In the genomic region with DNA sequence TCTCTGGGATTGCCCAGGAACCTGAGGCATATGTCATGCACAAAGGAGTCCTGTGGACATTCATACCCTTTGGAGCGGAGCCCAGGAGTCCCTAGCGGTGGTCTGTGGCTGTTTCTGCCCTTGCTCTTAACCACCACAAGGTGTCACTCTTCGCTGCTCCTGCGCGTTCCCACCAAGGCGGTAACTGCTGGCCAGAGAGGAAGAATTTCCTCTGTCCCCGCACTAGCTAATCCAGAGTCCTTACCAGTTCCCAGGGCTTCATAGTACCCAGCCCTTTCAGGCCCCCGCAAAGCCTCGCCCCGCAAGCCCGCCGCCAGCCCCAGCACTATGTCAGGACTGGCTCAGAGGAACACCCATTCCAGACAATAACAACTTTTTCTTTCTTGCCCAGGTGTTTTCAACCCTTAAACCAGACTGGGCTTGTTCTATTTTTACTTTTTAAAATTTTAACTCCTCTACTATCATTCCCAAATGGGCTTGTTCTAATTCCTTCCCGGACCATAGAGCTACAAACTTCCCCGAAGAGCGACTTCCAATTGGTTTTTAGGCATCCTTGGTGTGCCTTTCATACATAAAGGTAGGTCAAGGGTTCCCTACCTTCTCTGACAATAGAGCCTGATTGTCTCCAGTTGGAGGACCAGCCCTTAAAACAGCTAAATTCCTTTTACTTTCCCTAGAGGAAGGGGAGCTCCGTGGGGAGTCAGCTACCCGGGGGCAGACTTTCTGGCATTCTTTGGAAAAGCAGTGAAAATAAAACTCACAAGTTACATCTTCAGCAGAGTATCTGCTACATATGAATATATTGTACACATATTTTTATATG, we compare ENCODE assay signal across 1 cellular context.
A peak's percentile ranks its signal among the peaks of the same experiment; 100 is the strongest.
TF ChIP-seq lines count a peak whose summit lies in the region.

No MANE protein-coding gene starts in this region.

TF ChIP-seq in GM12878, 131 proteins besides CTCF, POLR2A, EP300 and RAD21 (continued from another document):
- TF ChIP-seq, protein P1, sequence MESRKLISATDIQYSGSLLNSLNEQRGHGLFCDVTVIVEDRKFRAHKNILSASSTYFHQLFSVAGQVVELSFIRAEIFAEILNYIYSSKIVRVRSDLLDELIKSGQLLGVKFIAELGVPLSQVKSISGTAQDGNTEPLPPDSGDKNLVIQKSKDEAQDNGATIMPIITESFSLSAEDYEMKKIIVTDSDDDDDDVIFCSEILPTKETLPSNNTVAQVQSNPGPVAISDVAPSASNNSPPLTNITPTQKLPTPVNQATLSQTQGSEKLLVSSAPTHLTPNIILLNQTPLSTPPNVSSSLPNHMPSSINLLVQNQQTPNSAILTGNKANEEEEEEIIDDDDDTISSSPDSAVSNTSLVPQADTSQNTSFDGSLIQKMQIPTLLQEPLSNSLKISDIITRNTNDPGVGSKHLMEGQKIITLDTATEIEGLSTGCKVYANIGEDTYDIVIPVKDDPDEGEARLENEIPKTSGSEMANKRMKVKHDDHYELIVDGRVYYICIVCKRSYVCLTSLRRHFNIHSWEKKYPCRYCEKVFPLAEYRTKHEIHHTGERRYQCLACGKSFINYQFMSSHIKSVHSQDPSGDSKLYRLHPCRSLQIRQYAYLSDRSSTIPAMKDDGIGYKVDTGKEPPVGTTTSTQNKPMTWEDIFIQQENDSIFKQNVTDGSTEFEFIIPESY (IDR thresholded peaks at IDR 0.05), result no peak
- TF ChIP-seq KDM1A (IDR thresholded peaks at IDR 0.05; ENCODE audit: borderline replicate concordance) (no peak), FOXK2 (IDR thresholded peaks at IDR 0.05) (no peak), MEF2A (IDR thresholded peaks at IDR 0.05; ENCODE audit: insufficient read depth, low read depth, low read length) (no peak), TCF7 (IDR thresholded peaks at IDR 0.05; ENCODE audit: borderline replicate concordance) (no peak), BHLHE40 (IDR thresholded peaks at IDR 0.05; ENCODE audit: borderline replicate concordance in 1 of 2, low read depth in 2 of 2, low read length in 1 of 2) (0 out of 4 replicates have a peak, but pooled peaks have one; percentile 11 to 38), RB1 (IDR thresholded peaks at IDR 0.05; ENCODE audit: borderline replicate concordance) (peak; percentile 67; the same call in 1 of the 2 replicates), IKZF2 (IDR thresholded peaks at IDR 0.05) (no peak), GABPA (IDR thresholded peaks at IDR 0.05; ENCODE audit: low read depth) (no peak), SMARCA5 (IDR thresholded peaks at IDR 0.05) (peak; percentile 62; the same call in 1 of the 2 replicates), IKZF1 (conservative IDR thresholded peaks at IDR 0.05) (peak; percentile 37; the same call in 1 of the 2 replicates), ZBTB40 (IDR thresholded peaks at IDR 0.05; ENCODE audit: borderline replicate concordance) (no peak), IRF4 (IDR thresholded peaks at IDR 0.05; ENCODE audit: low read depth, low read length) (no peak), HDGF (IDR thresholded peaks at IDR 0.05) (no peak), CHD4 (IDR thresholded peaks at IDR 0.05) (no peak), RUNX3 (IDR thresholded peaks at IDR 0.05; ENCODE audit: low read length) (peak; percentile 71), RELB (IDR thresholded peaks at IDR 0.05; ENCODE audit: low read depth) (no peak), YY1 (IDR thresholded peaks at IDR 0.05; ENCODE audit: low read depth, low read length) (peak; percentile 68), CBFB (IDR thresholded peaks at IDR 0.05; ENCODE audit: low read depth) (0 out of 2 replicates have a peak, but pooled peaks have one; percentile 34), TAF1 (IDR thresholded peaks at IDR 0.05; ENCODE audit: borderline replicate concordance, low read depth, low read length) (no peak), MYC (IDR thresholded peaks at IDR 0.05; ENCODE audit: insufficient read depth, insufficient read length, insufficient replicate concordance, low read length, severe bottlenecking) (no peak), CREB1 (IDR thresholded peaks at IDR 0.05; ENCODE audit: low read depth) (no peak)
- TF ChIP-seq, protein P2, sequence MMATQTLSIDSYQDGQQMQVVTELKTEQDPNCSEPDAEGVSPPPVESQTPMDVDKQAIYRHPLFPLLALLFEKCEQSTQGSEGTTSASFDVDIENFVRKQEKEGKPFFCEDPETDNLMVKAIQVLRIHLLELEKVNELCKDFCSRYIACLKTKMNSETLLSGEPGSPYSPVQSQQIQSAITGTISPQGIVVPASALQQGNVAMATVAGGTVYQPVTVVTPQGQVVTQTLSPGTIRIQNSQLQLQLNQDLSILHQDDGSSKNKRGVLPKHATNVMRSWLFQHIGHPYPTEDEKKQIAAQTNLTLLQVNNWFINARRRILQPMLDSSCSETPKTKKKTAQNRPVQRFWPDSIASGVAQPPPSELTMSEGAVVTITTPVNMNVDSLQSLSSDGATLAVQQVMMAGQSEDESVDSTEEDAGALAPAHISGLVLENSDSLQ (IDR thresholded peaks at IDR 0.05), result no peak
- TF ChIP-seq, protein P3, sequence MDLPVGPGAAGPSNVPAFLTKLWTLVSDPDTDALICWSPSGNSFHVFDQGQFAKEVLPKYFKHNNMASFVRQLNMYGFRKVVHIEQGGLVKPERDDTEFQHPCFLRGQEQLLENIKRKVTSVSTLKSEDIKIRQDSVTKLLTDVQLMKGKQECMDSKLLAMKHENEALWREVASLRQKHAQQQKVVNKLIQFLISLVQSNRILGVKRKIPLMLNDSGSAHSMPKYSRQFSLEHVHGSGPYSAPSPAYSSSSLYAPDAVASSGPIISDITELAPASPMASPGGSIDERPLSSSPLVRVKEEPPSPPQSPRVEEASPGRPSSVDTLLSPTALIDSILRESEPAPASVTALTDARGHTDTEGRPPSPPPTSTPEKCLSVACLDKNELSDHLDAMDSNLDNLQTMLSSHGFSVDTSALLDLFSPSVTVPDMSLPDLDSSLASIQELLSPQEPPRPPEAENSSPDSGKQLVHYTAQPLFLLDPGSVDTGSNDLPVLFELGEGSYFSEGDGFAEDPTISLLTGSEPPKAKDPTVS (IDR thresholded peaks at IDR 0.05; ENCODE audit: low read depth, low read length), result no peak
- TF ChIP-seq, protein P4, sequence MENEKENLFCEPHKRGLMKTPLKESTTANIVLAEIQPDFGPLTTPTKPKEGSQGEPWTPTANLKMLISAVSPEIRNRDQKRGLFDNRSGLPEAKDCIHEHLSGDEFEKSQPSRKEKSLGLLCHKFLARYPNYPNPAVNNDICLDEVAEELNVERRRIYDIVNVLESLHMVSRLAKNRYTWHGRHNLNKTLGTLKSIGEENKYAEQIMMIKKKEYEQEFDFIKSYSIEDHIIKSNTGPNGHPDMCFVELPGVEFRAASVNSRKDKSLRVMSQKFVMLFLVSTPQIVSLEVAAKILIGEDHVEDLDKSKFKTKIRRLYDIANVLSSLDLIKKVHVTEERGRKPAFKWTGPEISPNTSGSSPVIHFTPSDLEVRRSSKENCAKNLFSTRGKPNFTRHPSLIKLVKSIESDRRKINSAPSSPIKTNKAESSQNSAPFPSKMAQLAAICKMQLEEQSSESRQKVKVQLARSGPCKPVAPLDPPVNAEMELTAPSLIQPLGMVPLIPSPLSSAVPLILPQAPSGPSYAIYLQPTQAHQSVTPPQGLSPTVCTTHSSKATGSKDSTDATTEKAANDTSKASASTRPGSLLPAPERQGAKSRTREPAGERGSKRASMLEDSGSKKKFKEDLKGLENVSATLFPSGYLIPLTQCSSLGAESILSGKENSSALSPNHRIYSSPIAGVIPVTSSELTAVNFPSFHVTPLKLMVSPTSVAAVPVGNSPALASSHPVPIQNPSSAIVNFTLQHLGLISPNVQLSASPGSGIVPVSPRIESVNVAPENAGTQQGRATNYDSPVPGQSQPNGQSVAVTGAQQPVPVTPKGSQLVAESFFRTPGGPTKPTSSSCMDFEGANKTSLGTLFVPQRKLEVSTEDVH (IDR thresholded peaks at IDR 0.05; ENCODE audit: low read depth, partially characterized antibody), result no peak
TF ChIP-seq in GM12878: peak in this region for 10.
